In genomic region chr10:75404023-75404334, GRCh38 we compare ENCODE assay signal across 9 cellular contexts. TPM values are rescaled to one million over a fixed set of nuclear protein-coding genes. Genes with fewer than 3 reads are reported as not detected.
A peak's percentile ranks its signal among the peaks of the same experiment; 100 is the strongest.
DNase-seq lines count a peak whose midpoint lies in the region; ATAC-seq and TF ChIP-seq lines count a peak whose summit lies in the region.
"Had no signal": no experiment of that assay in that cellular context is flagged by ENCODE, and none has a peak within 500 bp of the region (broad histone marks: within the 10 kb centered on the region; RNA-seq: fewer than 3 reads in every experiment).

No MANE protein-coding gene starts in this region.

- H3K9me3 ChIP-seq in RWPE2 (ENCODE audit: severe bottlenecking), result no peaks in the 10 kb centered on the region
- H3K9me3 ChIP-seq: neutrophil had no signal

- peak; percentile 61 for DNase-seq in GM13977 (ENCODE audit: low spot score)
- no peak for DNase-seq in RWPE2 (ENCODE audit: low spot score)
- no peak for DNase-seq in fibroblast of villous mesenchyme (ENCODE audit: low read depth)
- DNase-seq in Kasumi-1 (lab: John Stamatoyannopoulos, UW), result no peak
- DNase-seq in UCSD-AML1 (lab: John Stamatoyannopoulos, UW; ENCODE audit: unreplicated experiment), result no peak
- no peak for DNase-seq in GM19238 (ENCODE audit: insufficient read length, low spot score)

- in situ Hi-C loops in GM13977 (cut with MboI; ENCODE audit: low pct_unique_long_range_greater_than_20kb, low sequenced_read_pairs, unreplicated experiment), result no loop called here

- no peaks in the 10 kb centered on the region for H3K27me3 ChIP-seq in RWPE2 (ENCODE audit: insufficient read depth, poor library complexity, severe bottlenecking)
- H3K27me3 ChIP-seq in rectal smooth muscle tissue (ENCODE audit: control insufficient read depth, insufficient read depth, low read length), result no peaks in the 10 kb centered on the region

- TF ChIP-seq CTCF in GM13977 (IDR thresholded peaks at IDR 0.05; ENCODE audit: extremely low read depth, insufficient read depth, missing control alignments) (no peak), RWPE2 (IDR thresholded peaks at IDR 0.05; ENCODE audit: poor library complexity, severe bottlenecking) (no peak), fibroblast of villous mesenchyme (IDR thresholded peaks at IDR 0.05; ENCODE audit: insufficient read depth, low read depth, low read length) (no peak)

- H3K36me3 ChIP-seq in RWPE2 (ENCODE audit: low read depth) (peaks cover 8% of the 10 kb centered on the region; the same call in 1 of the 2 replicates), rectal smooth muscle tissue (ENCODE audit: control insufficient read depth, insufficient read depth, low read length) (peaks cover 2% of the 10 kb centered on the region)
- H3K36me3 ChIP-seq: neutrophil had no signal

- H3K4me3 ChIP-seq in RWPE2 (ENCODE audit: severe bottlenecking) (peak overlapping the region; percentile 62), fibroblast of villous mesenchyme (ENCODE audit: low read depth, low read length) (peak overlapping the region; percentile 92), rectal smooth muscle tissue (ENCODE audit: low read length) (peak overlapping the region; percentile 98)

- H3K4me1 ChIP-seq in RWPE2 (ENCODE audit: insufficient read depth, poor library complexity, severe bottlenecking), result no peaks in the 10 kb centered on the region
- H3K4me1 ChIP-seq in rectal smooth muscle tissue (ENCODE audit: control insufficient read depth, insufficient read depth, low read length), result peaks cover 5% of the 10 kb centered on the region

- ATAC-seq in RWPE2 (ENCODE audit: low read depth) (no peak), HG03432 (IDR thresholded peaks at IDR 0.05; ENCODE audit: unreplicated experiment) (no peak)

- no peak overlapping the region for H3K9ac ChIP-seq in rectal smooth muscle tissue (ENCODE audit: low read length)

- peak overlapping the region; percentile 85 for H3K27ac ChIP-seq in RWPE2 (ENCODE audit: poor library complexity, severe bottlenecking)
- H3K27ac ChIP-seq in rectal smooth muscle tissue (ENCODE audit: low read depth, low read length), result peak overlapping the region; percentile 96
- H3K27ac ChIP-seq: neutrophil had no signal

RNA-seq across cellular contexts. Expression of gene ZNF503, which starts 2.4 kb away (rescaled TPM):
- 7.8 and 11.9 TPM in 2 replicates for total RNA-seq in fibroblast of villous mesenchyme

RNA-seq across cellular contexts. Expression of gene LRMDA, which starts 27.4 kb away (rescaled TPM):
- under 0.01 and 0.64 TPM in 2 replicates for total RNA-seq in fibroblast of villous mesenchyme
